In genomic region chr20:35146299-35146921, GRCh38 we compare ENCODE assay signal across 8 cellular contexts. TPM values are rescaled to one million over a fixed set of nuclear protein-coding genes. Genes with fewer than 3 reads are reported as not detected.
A peak's percentile ranks its signal among the peaks of the same experiment; 100 is the strongest.
DNase-seq lines count a peak whose midpoint lies in the region; ATAC-seq and TF ChIP-seq lines count a peak whose summit lies in the region.

No MANE protein-coding gene starts in this region.

- TF ChIP-seq CTCF in cardiac muscle cell (IDR thresholded peaks at IDR 0.05; ENCODE audit: low read depth, low read length), result peak; percentile 9

- peaks cover 41% of the 10 kb centered on the region for H3K4me1 Mint-ChIP-seq in activated T-helper 1 cell treated with anti-CD3 and anti-CD28 coated beads, Interleukin-12 subunit alpha, Interleukin-12 subunit beta, Interleukin-2, Interleukin-4 antibody, amounts not matched to agents 30 ng/mL and 10 ng/mL and 1 ng/mL, durations not matched to agents 14 hours and 24 hours and 36 hours (ENCODE audit: low read depth)

- peaks cover 11% of the 10 kb centered on the region for H3K36me3 ChIP-seq in cardiac muscle cell

- H3K36me3 Mint-ChIP-seq in activated T-helper 1 cell treated with anti-CD3 and anti-CD28 coated beads, Interleukin-12 subunit alpha, Interleukin-12 subunit beta, Interleukin-2, Interleukin-4 antibody, amounts not matched to agents 30 ng/mL and 10 ng/mL and 1 ng/mL, durations not matched to agents 14 hours and 24 hours and 36 hours (ENCODE audit: low read depth), result peaks cover 22% of the 10 kb centered on the region

- peak overlapping the region; percentile 93 for H3K4me3 Mint-ChIP-seq in activated T-helper 1 cell treated with anti-CD3 and anti-CD28 coated beads, Interleukin-12 subunit alpha, Interleukin-12 subunit beta, Interleukin-2, Interleukin-4 antibody, amounts not matched to agents 30 ng/mL and 10 ng/mL and 1 ng/mL, durations not matched to agents 14 hours and 24 hours and 36 hours

- peaks cover 17% of the 10 kb centered on the region for H3K4me1 ChIP-seq in cardiac muscle cell (ENCODE audit: low read depth)

- intact Hi-C loops in cardiac septum (cut with DNase I), result no loop called here
- intact Hi-C loops in activated T-helper 1 cell treated with anti-CD3 and anti-CD28 coated beads, Interleukin-12 subunit alpha, Interleukin-12 subunit beta, Interleukin-2, Interleukin-4 antibody, amounts not matched to agents 30 ng/mL and 10 ng/mL and 1 ng/mL, durations not matched to agents 14 hours and 24 hours and 36 hours (cut with micrococcal nuclease), result loop anchor here (1.0 to 10.0 kb wide), 6 partner anchors 54 to 842 kb away; partner anchors contain the start of genes AHCY, CEP250, GGT7 and NCOA6
- intact Hi-C loops in left cardiac atrium (cut with DNase I), result loop anchor here (2.0 to 5.0 kb wide), 3 partner anchors 49 to 62 kb away; no protein-coding TSS in a partner anchor

- peak overlapping the region; percentile 94 for H3K27ac Mint-ChIP-seq in activated T-helper 1 cell treated with anti-CD3 and anti-CD28 coated beads, Interleukin-12 subunit alpha, Interleukin-12 subunit beta, Interleukin-2, Interleukin-4 antibody, amounts not matched to agents 30 ng/mL and 10 ng/mL and 1 ng/mL, durations not matched to agents 14 hours and 24 hours and 36 hours

- H3K27ac ChIP-seq in cardiac muscle cell, result peak overlapping the region; percentile 22

- peak overlapping the region; percentile 51 for H3K4me3 ChIP-seq in cardiac muscle cell

- H3K27me3 ChIP-seq in cardiac muscle cell, result no peaks in the 10 kb centered on the region

- no peaks in the 10 kb centered on the region for H3K9me3 ChIP-seq in cardiac muscle cell (ENCODE audit: low read depth)

- DNase-seq in cardiac muscle cell (ENCODE audit: low read depth in 1 of 2, low spot score in 1 of 2) (peak in 1 of 2 donors; percentile 51), cardiac septum (ENCODE audit: low spot score) (no peak), LHCN-M2 (ENCODE audit: low read depth) (peak; percentile 28), left cardiac atrium (peak; percentile 36), putamen (ENCODE audit: low spot score) (peak; percentile 8), NOMO-1 (lab: John Stamatoyannopoulos, UW; ENCODE audit: unreplicated experiment in 2 of 2) (no peak)
- DNase-seq in activated T-helper 1 cell treated with anti-CD3 and anti-CD28 coated beads, Interleukin-12 subunit alpha, Interleukin-12 subunit beta, Interleukin-2, Interleukin-4 antibody, amounts not matched to agents 30 ng/mL and 10 ng/mL and 1 ng/mL, durations not matched to agents 14 hours and 24 hours and 36 hours (ENCODE audit: low spot score), result no peak

- peaks cover 9% of the 10 kb centered on the region for H3K27me3 Mint-ChIP-seq in activated T-helper 1 cell treated with anti-CD3 and anti-CD28 coated beads, Interleukin-12 subunit alpha, Interleukin-12 subunit beta, Interleukin-2, Interleukin-4 antibody, amounts not matched to agents 30 ng/mL and 10 ng/mL and 1 ng/mL, durations not matched to agents 14 hours and 24 hours and 36 hours (ENCODE audit: insufficient read depth)

- ATAC-seq in left cardiac atrium (peak in 1 of 2 donors; percentile 27), HG03457 (IDR thresholded peaks at IDR 0.05; ENCODE audit: unreplicated experiment) (no peak)

- no peaks in the 10 kb centered on the region for H3K9me3 Mint-ChIP-seq in activated T-helper 1 cell treated with anti-CD3 and anti-CD28 coated beads, Interleukin-12 subunit alpha, Interleukin-12 subunit beta, Interleukin-2, Interleukin-4 antibody, amounts not matched to agents 30 ng/mL and 10 ng/mL and 1 ng/mL, durations not matched to agents 14 hours and 24 hours and 36 hours

RNA-seq across cellular contexts. Expression of gene EDEM2, which starts 0.7 kb away (rescaled TPM):
- total RNA-seq in cardiac muscle cell, result 40.1 and 42.1 TPM in 2 replicates
- polyA plus RNA-seq in cardiac muscle cell, result 57.5 and 66.2 TPM in 2 replicates
- 11.5 TPM for total RNA-seq in cardiac septum
- total RNA-seq in LHCN-M2 (2014; rRNA removed), result 34.7 and 40.6 TPM in 2 replicates
- 26.9 TPM for polyA plus RNA-seq in LHCN-M2 (2012)
- total RNA-seq in activated T-helper 1 cell treated with anti-CD3 and anti-CD28 coated beads, Interleukin-12 subunit alpha, Interleukin-12 subunit beta, Interleukin-2, Interleukin-4 antibody, amounts not matched to agents 30 ng/mL and 10 ng/mL and 1 ng/mL, durations not matched to agents 14 hours and 24 hours and 36 hours, result 19.9 and 21.9 TPM in 2 replicates
- 10 to 100 TPM; 16.6 to 25.6 TPM for total RNA-seq in left cardiac atrium

RNA-seq across cellular contexts. Expression of gene PROCR, which starts 25.5 kb away (rescaled TPM):
- total RNA-seq in cardiac muscle cell (8.2 and 11.6 TPM in 2 replicates), cardiac septum (5.4 TPM), LHCN-M2 (2014; rRNA removed) (44.4 and 44.5 TPM in 2 replicates), left cardiac atrium (10 to 100 TPM; 26.9 to 41.9 TPM)
- 12.5 and 13.7 TPM in 2 replicates for polyA plus RNA-seq in cardiac muscle cell
- polyA plus RNA-seq in LHCN-M2 (2012), result 20.7 TPM
- total RNA-seq in activated T-helper 1 cell treated with anti-CD3 and anti-CD28 coated beads, Interleukin-12 subunit alpha, Interleukin-12 subunit beta, Interleukin-2, Interleukin-4 antibody, amounts not matched to agents 30 ng/mL and 10 ng/mL and 1 ng/mL, durations not matched to agents 14 hours and 24 hours and 36 hours, result 0.75 and 0.78 TPM in 2 replicates

RNA-seq across cellular contexts. Expression of gene TRPC4AP, which starts 53.8 kb away (rescaled TPM):
- total RNA-seq in cardiac muscle cell, result 113 and 120 TPM in 2 replicates
- polyA plus RNA-seq in cardiac muscle cell, result 123 and 131 TPM in 2 replicates
- 34.9 TPM for total RNA-seq in cardiac septum
- 57.1 and 64.8 TPM in 2 replicates for total RNA-seq in LHCN-M2 (2014; rRNA removed)
- 57.6 TPM for polyA plus RNA-seq in LHCN-M2 (2012)
- total RNA-seq in activated T-helper 1 cell treated with anti-CD3 and anti-CD28 coated beads, Interleukin-12 subunit alpha, Interleukin-12 subunit beta, Interleukin-2, Interleukin-4 antibody, amounts not matched to agents 30 ng/mL and 10 ng/mL and 1 ng/mL, durations not matched to agents 14 hours and 24 hours and 36 hours, result 53.9 and 54.0 TPM in 2 replicates
- 10 to 100 TPM; 32.6 to 47.1 TPM for total RNA-seq in left cardiac atrium

Comparison
In these comparisons a context has a peak if more than half of its experiments do, and no peak if none do; other contexts are left out.
1. DNase-seq: peak in LHCN-M2 (single experiment), left cardiac atrium (single experiment) and putamen (single experiment); none in cardiac septum (single experiment), activated T-helper 1 cell treated with anti-CD3 and anti-CD28 coated beads, Interleukin-12 subunit alpha, Interleukin-12 subunit beta, Interleukin-2, Interleukin-4 antibody, amounts not matched to agents 30 ng/mL and 10 ng/mL and 1 ng/mL, durations not matched to agents 14 hours and 24 hours and 36 hours (single experiment) and NOMO-1 (0 of 2).